1 cellular context compared by ENCODE assay signal in genomic region chr7:57425969-57426628, GRCh38.
TF ChIP-seq lines count a peak whose summit lies in the region.

No MANE protein-coding gene starts in this region.

TF ChIP-seq in SK-N-SH treated with all-trans-retinoic acid at 6 μM for 48 hours, 23 proteins besides CTCF, POLR2A, EP300 and RAD21 (continued from another document):
- TF ChIP-seq PATZ1 (CRISPR knock-in tag; IDR thresholded peaks at IDR 0.05; ENCODE audit: borderline replicate concordance) = no peak
